35 cellular contexts compared by ENCODE assay signal in the genomic region with DNA sequence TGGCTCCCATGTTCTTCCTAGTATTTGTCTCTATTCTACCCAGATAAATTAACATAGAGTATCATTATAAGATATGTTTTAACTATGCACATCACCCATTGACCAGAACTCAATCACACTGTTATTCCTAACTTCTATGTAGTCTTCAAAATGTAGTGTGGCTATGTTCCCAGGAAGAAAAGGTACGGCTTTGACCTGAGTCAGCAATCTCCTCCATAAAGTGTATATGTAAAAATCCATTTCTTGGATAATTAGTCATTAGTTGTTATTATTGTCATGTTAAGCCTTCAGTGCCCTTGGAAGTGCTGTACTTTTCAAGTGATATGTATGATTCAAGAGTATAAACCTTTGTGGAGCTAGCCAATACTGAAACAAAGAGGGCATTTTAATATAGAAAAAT.
"Had no signal": no experiment of that assay in that cellular context is flagged by ENCODE, and none has a peak within 500 bp of the region (broad histone marks: within the 10 kb centered on the region; RNA-seq: fewer than 3 reads in every experiment).

No MANE protein-coding gene starts in this region.

- H3K4me3 ChIP-seq: MG63 had no signal

- H3K27me3 ChIP-seq: MG63 had no signal

- H3K9me3 ChIP-seq: MG63 had no signal

- H3K36me3 ChIP-seq: MG63 had no signal

- DNase-seq: Kasumi-1, MG63, MM.1S, MV-4-11, NCI-H1048, NCI-H1092, NCI-H1092 treated with DMSO at 0.1 percent for 48 hours, NCI-H1105, NCI-H1105 treated with DMSO at 0.1 percent for 48 hours, NCI-H1417, NCI-H1417 treated with DMSO at 0.1 percent for 48 hours, NCI-H1436, NCI-H1436 treated with DMSO at 0.1 percent for 48 hours, NCI-H146, NCI-H1694, NCI-H187, NCI-H187 treated with DMSO at 0.1 percent for 48 hours, NCI-H1930, NCI-H2029, NCI-H2029 treated with DMSO at 0.1 percent for 48 hours, NCI-H2081, NCI-H2081 treated with DMSO at 0.1 percent for 48 hours, NCI-H2107, NCI-H2171, NCI-H2171 treated with DMSO at 0.1 percent for 48 hours, NCI-H2227 treated with DMSO at 0.1 percent for 48 hours, NCI-H226, NCI-H345, NCI-H446, NCI-H446 treated with DMSO at 0.1 percent for 48 hours, NCI-H510A, NCI-H510A treated with DMSO at 0.1 percent for 48 hours, NCI-H524, NCI-H524 treated with DMSO at 0.1 percent for 48 hours, NCI-H526 had no signal
